25 cellular contexts compared by ENCODE assay signal in the genomic region with DNA sequence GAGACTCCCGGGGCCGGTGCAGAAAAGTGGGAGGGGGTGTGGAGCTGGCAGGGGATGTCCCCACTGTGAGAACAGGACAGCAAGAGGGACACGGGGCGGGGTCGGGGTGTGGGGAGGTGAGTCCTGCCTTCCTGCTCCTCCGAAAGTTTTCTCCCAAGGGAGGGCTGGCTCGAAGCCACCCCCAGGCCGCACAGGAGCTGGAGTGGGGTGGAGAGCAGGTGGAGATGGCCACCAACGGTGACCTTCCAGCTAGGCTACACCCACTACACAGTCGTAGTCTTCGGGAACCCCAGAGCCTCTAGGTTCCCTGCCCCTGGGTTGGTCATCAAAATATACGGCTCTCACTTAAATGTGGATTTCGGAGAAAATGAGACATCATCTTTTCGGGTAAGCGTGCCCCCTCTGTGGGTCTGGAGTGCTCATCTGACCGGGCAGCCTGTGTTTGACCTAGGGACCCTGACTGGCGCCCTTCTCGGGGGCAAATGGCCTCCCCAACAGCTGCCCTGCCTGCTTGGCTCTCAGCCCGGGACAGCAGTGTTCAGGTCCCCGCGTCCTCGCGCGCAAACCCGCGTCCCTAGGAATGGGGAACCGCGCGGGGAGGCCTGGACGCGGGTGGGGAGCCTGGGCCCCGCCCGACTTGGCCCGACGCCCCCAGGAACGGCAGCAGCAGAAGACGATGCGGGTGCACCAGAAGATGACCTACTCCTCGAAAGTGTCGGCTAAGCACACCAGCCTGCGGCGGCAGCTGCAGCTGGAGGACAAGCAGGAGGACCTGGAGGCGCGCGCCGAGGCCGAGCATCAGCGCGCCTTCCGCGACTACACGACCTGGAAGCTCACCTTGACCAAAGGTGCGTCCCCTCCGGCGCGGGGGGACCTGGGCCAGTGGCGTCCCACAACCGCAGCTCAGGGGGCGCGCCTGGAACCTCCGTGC. TPM values are rescaled to one million over a fixed set of nuclear protein-coding genes. Genes with fewer than 3 reads are reported as not detected.
"Had no signal": no experiment of that assay in that cellular context is flagged by ENCODE, and none has a peak within 500 bp of the region (broad histone marks: within the 10 kb centered on the region; RNA-seq: fewer than 3 reads in every experiment).

No MANE protein-coding gene starts in this region.

- H3K4me3 Mint-ChIP-seq: activated B cell treated with CpG ODN at 0.5 μM for 24 hours; activated CD4-positive, alpha-beta T cell treated with anti-CD3 and anti-CD28 coated beads, Interleukin-2, amount 10 ng/mL, durations not matched to agents 7 days and 5 days; activated naive CD4-positive, alpha-beta T cell treated with anti-CD3 and anti-CD28 coated beads, Interleukin-2, amount 10 ng/mL, durations not matched to agents 7 days and 5 days; naive thymus-derived CD4-positive, alpha-beta T cell had no signal

- H3K4me1 ChIP-seq: tibial nerve had no signal

- ATAC-seq: heart left ventricle; left cardiac atrium; mucosa of descending colon; naive thymus-derived CD4-positive, alpha-beta T cell had no signal

- H3K4me1 Mint-ChIP-seq: activated CD4-positive, alpha-beta T cell treated with anti-CD3 and anti-CD28 coated beads, Interleukin-2, amount 10 ng/mL, durations not matched to agents 7 days and 5 days; activated naive CD4-positive, alpha-beta T cell treated with anti-CD3 and anti-CD28 coated beads, Interleukin-2, amount 10 ng/mL, durations not matched to agents 7 days and 5 days; naive thymus-derived CD4-positive, alpha-beta T cell had no signal

- H3K9me3 ChIP-seq: heart left ventricle, mucosa of descending colon, tibial nerve had no signal

- H3K36me3 Mint-ChIP-seq: activated naive CD4-positive, alpha-beta T cell treated with anti-CD3 and anti-CD28 coated beads, Interleukin-2, amount 10 ng/mL, durations not matched to agents 7 days and 5 days; naive thymus-derived CD4-positive, alpha-beta T cell had no signal

- FAIRE-seq: astrocyte, bronchial epithelial cell, frontal cortex had no signal

- H3K27ac Mint-ChIP-seq: activated B cell treated with CpG ODN at 0.5 μM for 24 hours; activated CD4-positive, alpha-beta T cell treated with anti-CD3 and anti-CD28 coated beads, Interleukin-2, amount 10 ng/mL, durations not matched to agents 7 days and 5 days; activated naive CD4-positive, alpha-beta T cell treated with anti-CD3 and anti-CD28 coated beads, Interleukin-2, amount 10 ng/mL, durations not matched to agents 7 days and 5 days; activated T-helper 2 cell treated with anti-CD3 and anti-CD28 coated beads, Interferon-gamma antibody, Interleukin-2, Interleukin-4, amounts not matched to agents 10 μg/mL and 5 μg/mL and 100 μg/mL, durations not matched to agents 14 hours and 24 hours and 36 hours; naive thymus-derived CD4-positive, alpha-beta T cell had no signal

- H3K27ac ChIP-seq: heart left ventricle, tibial nerve had no signal

- H3K36me3 ChIP-seq: heart left ventricle, tibial nerve had no signal

- H3K9me3 Mint-ChIP-seq: activated B cell treated with CpG ODN at 0.5 μM for 24 hours; activated CD4-positive, alpha-beta T cell treated with anti-CD3 and anti-CD28 coated beads, Interleukin-2, amount 10 ng/mL, durations not matched to agents 7 days and 5 days; activated naive CD4-positive, alpha-beta T cell treated with anti-CD3 and anti-CD28 coated beads, Interleukin-2, amount 10 ng/mL, durations not matched to agents 7 days and 5 days; activated T-helper 2 cell treated with anti-CD3 and anti-CD28 coated beads, Interferon-gamma antibody, Interleukin-2, Interleukin-4, amounts not matched to agents 10 μg/mL and 5 μg/mL and 100 μg/mL, durations not matched to agents 14 hours and 24 hours and 36 hours had no signal

- H3K4me3 ChIP-seq: heart left ventricle, mucosa of descending colon, tibial nerve had no signal

- DNase-seq: activated B cell treated with CpG ODN at 0.5 μM for 24 hours; activated CD4-positive, alpha-beta T cell treated with anti-CD3 and anti-CD28 coated beads, Interleukin-2, amount 10 ng/mL, durations not matched to agents 7 days and 5 days; activated naive CD4-positive, alpha-beta T cell treated with anti-CD3 and anti-CD28 coated beads, Interleukin-2, amount 10 ng/mL, durations not matched to agents 7 days and 5 days; activated T-cell treated with anti-CD3 and anti-CD28 coated beads, Interleukin-2, amount 50 U/mL, for 1 hour; heart left ventricle; left cardiac atrium; mucosa of descending colon; naive thymus-derived CD4-positive, alpha-beta T cell; stimulated activated CD4-positive, alpha-beta T cell treated with anti-CD3 and anti-CD28 coated beads, Interleukin-15, amount 100 ng/mL, for 24 hours; stimulated activated CD4-positive, alpha-beta T cell treated with anti-CD3 and anti-CD28 coated beads, Interleukin-4, amount 100 ng/mL, for 24 hours; stimulated activated naive CD4-positive, alpha-beta T cell; substantia nigra had no signal

RNA-seq across cellular contexts. Expression of a gene that starts 21.2 kb away (rescaled TPM):
- total RNA-seq: activated B cell treated with CpG ODN at 0.5 μM for 24 hours; activated CD4-positive, alpha-beta T cell treated with anti-CD3 and anti-CD28 coated beads, Interleukin-2, amount 10 ng/mL, durations not matched to agents 7 days and 5 days; activated CD8-positive, alpha-beta memory T cell treated with anti-CD3 and anti-CD28 coated beads for 36 hours; activated T-helper 2 cell treated with anti-CD3 and anti-CD28 coated beads, Interferon-gamma antibody, Interleukin-2, Interleukin-4, amounts not matched to agents 10 μg/mL and 5 μg/mL and 100 μg/mL, durations not matched to agents 14 hours and 24 hours and 36 hours; astrocyte; bronchial epithelial cell; chondrocyte; dermis microvascular lymphatic vessel endothelial cell; epithelial cell of proximal tubule; heart left ventricle; left cardiac atrium; lung microvascular endothelial cell; mucosa of descending colon; naive thymus-derived CD4-positive, alpha-beta T cell; renal cortical epithelial cell; skeletal muscle tissue; T-helper 2 cell treated with Interferon-gamma antibody and Interleukin-4, amounts not matched to agents 100 ng/mL and 5 ng/mL, for 36 hours had no signal

RNA-seq across cellular contexts. Expression of a gene that starts 58.7 kb away (rescaled TPM):
- total RNA-seq: activated CD4-positive, alpha-beta T cell treated with anti-CD3 and anti-CD28 coated beads, Interleukin-2, amount 10 ng/mL, durations not matched to agents 7 days and 5 days; epithelial cell of proximal tubule; T-helper 2 cell treated with Interferon-gamma antibody and Interleukin-4, amounts not matched to agents 100 ng/mL and 5 ng/mL, for 36 hours had no signal
